ENCODE assay signal across 11 cellular contexts in genomic region chr1:83641206-83641658, GRCh38.
A peak's percentile ranks its signal among the peaks of the same experiment; 100 is the strongest.
DNase-seq lines count a peak whose midpoint lies in the region; ATAC-seq and TF ChIP-seq lines count a peak whose summit lies in the region.
"Had no signal": no experiment of that assay in that cellular context is flagged by ENCODE, and none has a peak within 500 bp of the region (broad histone marks: within the 10 kb centered on the region; RNA-seq: fewer than 3 reads in every experiment).

No MANE protein-coding gene starts in this region.

- H3K4me1 ChIP-seq in fibroblast of lung (ENCODE audit: control insufficient read depth, extremely low read depth, insufficient read depth, low read length): no peaks in the 10 kb centered on the region

- no peaks in the 10 kb centered on the region for H4K20me1 ChIP-seq in fibroblast of lung (ENCODE audit: control insufficient read depth, extremely low read depth, insufficient read depth, low read length)

- H3K36me3 ChIP-seq in fibroblast of lung (ENCODE audit: control insufficient read depth, insufficient read depth, low read length) (no peaks in the 10 kb centered on the region), WERI-Rb-1 (no peaks in the 10 kb centered on the region)

- H3K4me3 ChIP-seq in AG10803 (ENCODE audit: low read length) (peak overlapping the region; percentile 1; the same call in 1 of the 2 replicates), fibroblast of lung (replicated peaks in 1 of 4; ENCODE audit: control extremely low read depth in 1 of 4, insufficient read depth in 1 of 4, low read depth in 3 of 4, low read length in 4 of 4) (peak overlapping the region; percentile 2 to 43 (median 13)), WERI-Rb-1 (ENCODE audit: low read depth, low read length) (no peak overlapping the region)

- ATAC-seq in omental fat pad (ENCODE audit: low FRiP score) (peak; percentile 54), HG03469 (IDR thresholded peaks at IDR 0.05; ENCODE audit: unreplicated experiment) (no peak)

- TF ChIP-seq CTCF in AG10803 (conservative IDR thresholded peaks at IDR 0.05; ENCODE audit: low read length): no peak
- no peak for TF ChIP-seq CTCF in fibroblast of lung (conservative IDR thresholded peaks at IDR 0.05 in 1 of 2, IDR thresholded peaks at IDR 0.05 in 1 of 2; ENCODE audit: low read depth in 1 of 2, low read length in 2 of 2)
- no peak for TF ChIP-seq CTCF in omental fat pad (IDR thresholded peaks at IDR 0.05)
- TF ChIP-seq CTCF in WERI-Rb-1 (IDR thresholded peaks at IDR 0.05; ENCODE audit: low read depth, low read length): no peak

- no peaks in the 10 kb centered on the region for H3K79me2 ChIP-seq in fibroblast of lung (ENCODE audit: control insufficient read depth, insufficient read depth, low read length)

- H2AFZ ChIP-seq in fibroblast of lung (ENCODE audit: low read length): peak overlapping the region; percentile 77

- no peaks in the 10 kb centered on the region for H3K27me3 ChIP-seq in fibroblast of lung (ENCODE audit: control insufficient read depth, insufficient read depth, low read length)
- H3K27me3 ChIP-seq in WERI-Rb-1 (ENCODE audit: insufficient read depth, low read depth, severe bottlenecking): no peaks in the 10 kb centered on the region

- H3K9me3 ChIP-seq in fibroblast of lung (ENCODE audit: control insufficient read depth, insufficient read depth, low read depth, low read length): no peaks in the 10 kb centered on the region
- H3K9me3 ChIP-seq in WERI-Rb-1 (ENCODE audit: severe bottlenecking): no peaks in the 10 kb centered on the region

- peak overlapping the region; percentile 88 for H3K4me2 ChIP-seq in fibroblast of lung (ENCODE audit: extremely low read depth, insufficient read depth, low read length)

- DNase-seq in AG10803 (ENCODE audit: low read depth) (peak; percentile 35), NCI-H69 (lab: John Stamatoyannopoulos, UW) (peak; percentile 47), fibroblast of lung (ENCODE audit: low read depth in 2 of 2) (peak; percentile 2 to 46), omental fat pad (ENCODE audit: low spot score) (no peak), NCI-H748 treated with DMSO at 0.1 percent for 48 hours (lab: John Stamatoyannopoulos, UW) (no peak), SK-N-DZ (ENCODE audit: low spot score) (no peak), WERI-Rb-1 (no peak)
- DNase-seq: DMS 273 treated with DMSO at 0.1 percent for 48 hours, occipital lobe, SIG-M5 had no signal

- H3K9ac ChIP-seq in fibroblast of lung (ENCODE audit: insufficient read depth, low read length): no peak overlapping the region

- H3K27ac ChIP-seq in fibroblast of lung (ENCODE audit: insufficient read depth, low read length) (no peak overlapping the region), WERI-Rb-1 (no peak overlapping the region)

Comparison
In these comparisons a context has a peak if more than half of its experiments do, and no peak if none do; other contexts are left out.
1. DNase-seq: peak in AG10803 (single experiment), NCI-H69 (single experiment) and fibroblast of lung (2 of 2); none in omental fat pad (single experiment), NCI-H748 treated with DMSO at 0.1 percent for 48 hours (single experiment), SK-N-DZ (single experiment) and WERI-Rb-1 (single experiment).